In genomic region chr18:48773821-48774220, GRCh38 we compare ENCODE assay signal across 23 cellular contexts.
"Had no signal": no experiment of that assay in that cellular context is flagged by ENCODE, and none has a peak within 500 bp of the region (broad histone marks: within the 10 kb centered on the region; RNA-seq: fewer than 3 reads in every experiment).

No MANE protein-coding gene starts in this region.

- H3K4me3 ChIP-seq: colonic mucosa, gastroesophageal sphincter, left lung, lower lobe of right lung, mucosa of descending colon, neural progenitor cell, sigmoid colon, thoracic aorta, transverse colon, upper lobe of right lung, uterus had no signal

- H3K4me1 ChIP-seq: colonic mucosa, uterus had no signal

- DNase-seq: colonic mucosa; effector CD8-positive, alpha-beta T cell; endodermal cell; foreskin fibroblast; left lung; lower lobe of right lung; mesenchymal stem cell; naive B cell; sigmoid colon; stimulated activated CD4-positive, alpha-beta T cell treated with anti-CD3 and anti-CD28 coated beads, Interleukin-4, amount 100 ng/mL, for 4 hours; stimulated activated naive CD8-positive, alpha-beta T cell treated with anti-CD3 and anti-CD28 coated beads, Interleukin-15, Interleukin-2, amounts not matched to agents 100 U/mL and 50 U/mL, for 24 hours; transverse colon; upper lobe of right lung; uterus had no signal

- H3K9me3 ChIP-seq: colonic mucosa, gastroesophageal sphincter, left lung, lower lobe of right lung, mucosa of descending colon, sigmoid colon, thoracic aorta, transverse colon, upper lobe of right lung, uterus had no signal

- ATAC-seq: esophagus mucosa; gastroesophageal sphincter; left lung; lower lobe of right lung; mucosa of descending colon; natural killer cell treated with Interleukin-12 subunit alpha and Interleukin-12 subunit beta and Interleukin-15 and Interleukin-18, amount 100 ng/mL, for 72 hours; stimulated activated memory B cell treated with anti-CD40 and anti-IgM and Interleukin-4, amounts not matched to agents 10 μg/mL and 1 μg/mL and 100 μg/mL, for 72 hours; stimulated activated naive CD8-positive, alpha-beta T cell treated with anti-CD3 and anti-CD28 coated beads, Interleukin-15, Interleukin-2, amounts not matched to agents 100 U/mL and 50 U/mL, for 24 hours; upper lobe of right lung had no signal

- H3K27me3 ChIP-seq: colonic mucosa, gastroesophageal sphincter, left lung, neural progenitor cell, sigmoid colon, transverse colon, upper lobe of right lung, uterus had no signal

- H3K36me3 ChIP-seq: colonic mucosa, neural progenitor cell, sigmoid colon, thoracic aorta, transverse colon, upper lobe of right lung, uterus had no signal

- H3K9ac ChIP-seq: neural progenitor cell, parathyroid adenoma had no signal

- H3K27ac ChIP-seq: colonic mucosa, epithelial cell of prostate, left lung, lower lobe of right lung, neural progenitor cell, parathyroid adenoma, sigmoid colon, thoracic aorta, transverse colon, upper lobe of right lung, uterus had no signal
